In genomic region chr19:11598746-11599145, GRCh38 we compare ENCODE assay signal across 1 cellular context.
TF ChIP-seq lines count a peak whose summit lies in the region.

No MANE protein-coding gene starts in this region.

TF ChIP-seq in GM12878, 131 proteins besides CTCF, POLR2A, EP300 and RAD21:
- TF ChIP-seq CEBPB (IDR thresholded peaks at IDR 0.05; ENCODE audit: borderline replicate concordance in 1 of 2, low read depth in 2 of 2, low read length in 2 of 2), result no peak
- TF ChIP-seq POLR2AphosphoS5 (IDR thresholded peaks at IDR 0.05; ENCODE audit: low read length), result 0 out of 2 replicates have a peak, but pooled peaks have one; percentile 13
- no peak for TF ChIP-seq TCF12 (IDR thresholded peaks at IDR 0.05; ENCODE audit: low read depth, low read length)
- TF ChIP-seq, protein P1, sequence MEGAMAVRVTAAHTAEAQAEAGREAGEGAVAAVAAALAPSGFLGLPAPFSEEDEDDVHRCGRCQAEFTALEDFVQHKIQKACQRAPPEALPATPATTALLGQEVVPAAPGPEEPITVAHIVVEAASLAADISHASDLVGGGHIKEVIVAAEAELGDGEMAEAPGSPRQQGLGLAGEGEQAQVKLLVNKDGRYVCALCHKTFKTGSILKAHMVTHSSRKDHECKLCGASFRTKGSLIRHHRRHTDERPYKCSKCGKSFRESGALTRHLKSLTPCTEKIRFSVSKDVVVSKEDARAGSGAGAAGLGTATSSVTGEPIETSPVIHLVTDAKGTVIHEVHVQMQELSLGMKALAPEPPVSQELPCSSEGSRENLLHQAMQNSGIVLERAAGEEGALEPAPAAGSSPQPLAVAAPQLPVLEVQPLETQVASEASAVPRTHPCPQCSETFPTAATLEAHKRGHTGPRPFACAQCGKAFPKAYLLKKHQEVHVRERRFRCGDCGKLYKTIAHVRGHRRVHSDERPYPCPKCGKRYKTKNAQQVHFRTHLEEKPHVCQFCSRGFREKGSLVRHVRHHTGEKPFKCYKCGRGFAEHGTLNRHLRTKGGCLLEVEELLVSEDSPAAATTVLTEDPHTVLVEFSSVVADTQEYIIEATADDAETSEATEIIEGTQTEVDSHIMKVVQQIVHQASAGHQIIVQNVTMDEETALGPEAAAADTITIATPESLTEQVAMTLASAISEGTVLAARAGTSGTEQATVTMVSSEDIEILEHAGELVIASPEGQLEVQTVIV (IDR thresholded peaks at IDR 0.05; ENCODE audit: borderline replicate concordance, partially characterized antibody), result no peak
- TF ChIP-seq ZNF622 (IDR thresholded peaks at IDR 0.05), result no peak
- no peak for TF ChIP-seq DPF2 (IDR thresholded peaks at IDR 0.05)
- no peak for TF ChIP-seq EGR1 (IDR thresholded peaks at IDR 0.05; ENCODE audit: borderline replicate concordance in 1 of 2, low read depth in 2 of 2, low read length in 2 of 2)
- TF ChIP-seq, protein P2, sequence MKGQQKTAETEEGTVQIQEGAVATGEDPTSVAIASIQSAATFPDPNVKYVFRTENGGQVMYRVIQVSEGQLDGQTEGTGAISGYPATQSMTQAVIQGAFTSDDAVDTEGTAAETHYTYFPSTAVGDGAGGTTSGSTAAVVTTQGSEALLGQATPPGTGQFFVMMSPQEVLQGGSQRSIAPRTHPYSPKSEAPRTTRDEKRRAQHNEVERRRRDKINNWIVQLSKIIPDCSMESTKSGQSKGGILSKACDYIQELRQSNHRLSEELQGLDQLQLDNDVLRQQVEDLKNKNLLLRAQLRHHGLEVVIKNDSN (IDR thresholded peaks at IDR 0.05; ENCODE audit: borderline replicate concordance, extremely low read length, insufficient read depth, low read depth, low read length), result no peak
